In the genomic region with DNA sequence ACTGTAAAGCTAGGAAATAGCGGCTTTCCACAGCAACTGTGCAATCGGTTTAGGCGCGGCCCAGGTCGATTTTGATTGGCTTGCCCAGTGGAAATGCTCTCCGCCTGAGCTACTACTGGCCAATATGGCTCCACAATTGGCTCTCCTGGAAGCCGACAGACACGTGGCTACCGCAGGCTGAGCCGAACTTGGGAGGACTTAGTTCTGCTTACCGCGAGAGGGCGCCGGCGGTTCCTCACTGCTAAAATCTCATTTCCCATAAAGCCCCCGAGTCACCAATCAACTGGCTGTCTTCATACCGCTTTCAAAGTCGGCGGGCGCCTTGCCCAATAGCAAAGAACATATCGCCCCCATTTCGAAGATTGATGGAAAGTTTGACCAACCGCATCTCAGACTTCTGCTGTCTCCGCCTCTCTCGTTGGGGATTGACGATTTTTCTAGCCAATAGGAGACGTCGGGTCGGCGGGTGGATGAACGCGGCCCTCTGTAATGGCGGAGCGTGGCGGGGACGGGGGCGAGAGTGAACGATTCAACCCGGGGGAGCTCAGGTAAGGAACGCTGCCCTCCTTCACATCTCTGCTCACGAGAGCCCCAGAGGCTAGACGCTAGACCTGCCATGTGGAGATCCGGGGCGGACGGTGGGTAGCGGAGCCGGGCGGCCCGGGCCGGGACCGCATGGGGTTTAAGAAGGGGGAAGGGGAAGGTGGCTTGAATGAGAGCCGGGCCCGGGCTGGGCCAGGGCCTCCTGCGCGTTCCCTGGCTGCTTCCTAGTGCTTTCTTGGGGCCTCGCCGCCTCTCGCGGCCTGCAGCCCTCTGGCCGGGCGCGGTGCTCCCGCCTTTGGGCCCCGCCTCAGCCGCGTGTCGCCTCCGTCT, we compare ENCODE assay signal across 8 cellular contexts. TPM values are rescaled to one million over a fixed set of nuclear protein-coding genes. Genes with fewer than 3 reads are reported as not detected.
DNase-seq lines count a peak whose midpoint lies in the region; ATAC-seq and TF ChIP-seq lines count a peak whose summit lies in the region.

A gene (plus strand): TSS at position 473 of the 873 bp plus-strand sequence. CDS start 17 bp downstream, at position 490.

- H3K4me3 Mint-ChIP-seq in activated T-helper 17 cell treated with anti-CD3 and anti-CD28 coated beads, Interleukin-2, amount 50 U/mL, for 72 hours = peak within 1 kb of the TSS; percentile 100
- H3K4me3 Mint-ChIP-seq in natural killer cell = peak within 1 kb of the TSS; percentile 99

- TF ChIP-seq CTCF in fibroblast of mammary gland (conservative IDR thresholded peaks at IDR 0.05; ENCODE audit: control insufficient read depth, insufficient read depth, low read depth, low read length) (peak; percentile 66), natural killer cell (IDR thresholded peaks at IDR 0.05) (peak; percentile 80)

- H3K9me3 ChIP-seq in GM23248 (ENCODE audit: low read depth) = no peaks in the 10 kb centered on the region

- peaks cover 23% of the 10 kb centered on the region for H3K36me3 Mint-ChIP-seq in activated T-helper 17 cell treated with anti-CD3 and anti-CD28 coated beads, Interleukin-2, amount 50 U/mL, for 72 hours (ENCODE audit: low read depth)
- no peaks in the 10 kb centered on the region for H3K36me3 Mint-ChIP-seq in natural killer cell

- peak within 1 kb of the TSS; percentile 99 for H3K9ac ChIP-seq in GM23248

- H3K4me3 ChIP-seq in GM23248 (peak within 1 kb of the TSS; percentile 100), fibroblast of mammary gland (ENCODE audit: control insufficient read depth, low read depth, low read length) (peak within 1 kb of the TSS; percentile 97)

- WGBS in GM23248 (ENCODE audit: low coverage in 1 of 2, low lambda C conversion rate in 2 of 2, missing lambda C conversion rate in 2 of 2), 2 experiments = 1% methylated on average over 65 to 68 of the region's 68 CpGs

- H3K4me2 ChIP-seq in GM23248 (ENCODE audit: unreplicated experiment) = peak within 1 kb of the TSS; percentile 99

- H3K79me2 ChIP-seq in GM23248 (ENCODE audit: insufficient read depth) = peaks cover 49% of the 10 kb centered on the region

- DNase-seq in Daoy (ENCODE audit: low read depth) = peak; percentile 99
- DNase-seq in GM23248 = peak; percentile 100
- DNase-seq in LHCN-M2 (ENCODE audit: low read depth) = peak; percentile 100
- peak; percentile 100 for DNase-seq in RPMI8226
- DNase-seq in fibroblast of mammary gland (ENCODE audit: low read depth) = peak; percentile 100
- peak; percentile 95 for DNase-seq in natural killer cell
- DNase-seq in stimulated activated naive CD8-positive, alpha-beta T cell treated with anti-CD3 and anti-CD28 coated beads, Interleukin-15, Interleukin-2, amounts not matched to agents 100 U/mL and 50 U/mL, for 24 hours = peak; percentile 96

- H3K27me3 ChIP-seq in GM23248 (replicated peaks; ENCODE audit: insufficient read depth) = no peaks in the 10 kb centered on the region

- no peaks in the 10 kb centered on the region for H3K9me3 Mint-ChIP-seq in activated T-helper 17 cell treated with anti-CD3 and anti-CD28 coated beads, Interleukin-2, amount 50 U/mL, for 72 hours
- no peaks in the 10 kb centered on the region for H3K9me3 Mint-ChIP-seq in natural killer cell

- peak; percentile 93 for ATAC-seq in activated T-helper 17 cell treated with anti-CD3 and anti-CD28 coated beads, Interleukin-2, amount 50 U/mL, for 72 hours (replicated peaks)
- peak; percentile 90 to 95 (median 93) for ATAC-seq in natural killer cell
- ATAC-seq in stimulated activated naive CD8-positive, alpha-beta T cell treated with anti-CD3 and anti-CD28 coated beads, Interleukin-15, Interleukin-2, amounts not matched to agents 100 U/mL and 50 U/mL, for 24 hours = peak; percentile 95

- intact Hi-C loops in natural killer cell (cut with micrococcal nuclease) = loop anchor here (1.0 to 2.0 kb wide), 2 partner anchors 244 to 265 kb away; a partner anchor contains a TSS

- no peaks in the 10 kb centered on the region for H3K36me3 ChIP-seq in GM23248 (ENCODE audit: low read depth)

- H3K27ac ChIP-seq in GM23248 = peak within 1 kb of the TSS; percentile 92

- peak within 1 kb of the TSS; percentile 80 for H2AFZ ChIP-seq in GM23248

- peaks cover 9% of the 10 kb centered on the region; the same call in 1 of the 2 replicates for H3F3A ChIP-seq in GM23248 (ENCODE audit: insufficient read depth)

- peak within 1 kb of the TSS; percentile 100 for H3K27ac Mint-ChIP-seq in activated T-helper 17 cell treated with anti-CD3 and anti-CD28 coated beads, Interleukin-2, amount 50 U/mL, for 72 hours
- H3K27ac Mint-ChIP-seq in natural killer cell = peak within 1 kb of the TSS; percentile 93 to 95

- peaks cover 10% of the 10 kb centered on the region for H4K20me1 ChIP-seq in GM23248 (ENCODE audit: insufficient read depth)

- no peaks in the 10 kb centered on the region for H3K9me2 ChIP-seq in GM23248 (ENCODE audit: insufficient read depth)

- H3K4me1 ChIP-seq in GM23248 (ENCODE audit: insufficient read depth) = peaks cover 21% of the 10 kb centered on the region

- H3K27me3 Mint-ChIP-seq in activated T-helper 17 cell treated with anti-CD3 and anti-CD28 coated beads, Interleukin-2, amount 50 U/mL, for 72 hours = no peaks in the 10 kb centered on the region
- peaks cover 0 to 2% of the 10 kb centered on the region in 2 donors for H3K27me3 Mint-ChIP-seq in natural killer cell (ENCODE audit: low read depth in 2 of 2)

- peaks cover 30% of the 10 kb centered on the region for H3K4me1 Mint-ChIP-seq in activated T-helper 17 cell treated with anti-CD3 and anti-CD28 coated beads, Interleukin-2, amount 50 U/mL, for 72 hours
- peaks cover 31 to 34% of the 10 kb centered on the region in 2 donors for H3K4me1 Mint-ChIP-seq in natural killer cell

- in situ Hi-C loops in GM23248 (cut with MboI) = no loop called here

RNA-seq across cellular contexts. Expression of the gene that starts here (rescaled TPM):
- 66.2 and 94.8 TPM in 2 replicates for total RNA-seq in Daoy (2014; rRNA removed; shearing (Covaris generic))
- total RNA-seq in GM23248 (2014; rRNA removed; shearing (Covaris generic)) = 23.6 and 31.1 TPM in 2 replicates
- polyA plus RNA-seq in GM23248 (2016; fragmentation: Nextera tagmentation; extraction: Ambion mirVana) = 28.2 and 37.0 TPM in 2 replicates
- total RNA-seq in LHCN-M2 (2014; rRNA removed) (50.0 and 50.3 TPM in 2 replicates), natural killer cell (10 to 100 TPM; 77.5 to 97.0 (median 96.1) TPM)
- 15.0 TPM for polyA plus RNA-seq in LHCN-M2 (2012)
- 100 to 1,000 TPM in 1 of 2 donors, 10 to 100 TPM in 1; 84.1 to 110 TPM for total RNA-seq in activated T-helper 17 cell treated with anti-CD3 and anti-CD28 coated beads, Interleukin-2, amount 50 U/mL, for 72 hours

Comparison
In these comparisons a context has a peak if more than half of its experiments do, and no peak if none do; other contexts are left out.
1. Peak in every context shown above with its lines: DNase-seq, ATAC-seq, H3K4me3 ChIP-seq and H3K27ac ChIP-seq.